ENCODE assay signal across 8 cellular contexts in genomic region chr13:49669735-49670309, GRCh38. TPM values are rescaled to one million over a fixed set of nuclear protein-coding genes. Genes with fewer than 3 reads are reported as not detected.
A peak's percentile ranks its signal among the peaks of the same experiment; 100 is the strongest.
DNase-seq lines count a peak whose midpoint lies in the region; ATAC-seq and TF ChIP-seq lines count a peak whose summit lies in the region.

No MANE protein-coding gene starts in this region.

- H4K20me1 ChIP-seq in MM.1S (ENCODE audit: insufficient read depth, low read length) = no peaks in the 10 kb centered on the region

- CTCF ChIA-PET in AG04450 (lab: Charles Lee) = interaction anchor here (0.5 to 2.8 kb wide), 15 partner anchors 8 to 1399 kb away, joined by 3 to 9 read pairs (median 3); partner anchors contain the start of genes SPRYD7 and TRIM13

- H2BK5ac ChIP-seq in mesendoderm (ENCODE audit: low read length) = no peak overlapping the region

- no peak overlapping the region for H3K4ac ChIP-seq in mesendoderm (ENCODE audit: low read depth, low read length)

- no peak overlapping the region for H2AFZ ChIP-seq in MM.1S (ENCODE audit: low read length)

- H3K4me2 ChIP-seq in MM.1S (ENCODE audit: low read depth, low read length) = no peak overlapping the region
- H3K4me2 ChIP-seq in mesendoderm (ENCODE audit: low read length) = no peak overlapping the region

- H3K9ac ChIP-seq in MM.1S (ENCODE audit: low read length) (no peak overlapping the region), SK-N-MC (ENCODE audit: insufficient read length) (no peak overlapping the region), endodermal cell (ENCODE audit: extremely low read depth, low read length, poor library complexity, severe bottlenecking) (no peak overlapping the region), mesendoderm (ENCODE audit: low read length) (no peak overlapping the region)

- H3K79me2 ChIP-seq in MM.1S (ENCODE audit: low read length) (no peaks in the 10 kb centered on the region), mesendoderm (ENCODE audit: control insufficient read depth, insufficient read depth, low read length) (peaks cover 4% of the 10 kb centered on the region)

- no peaks in the 10 kb centered on the region for H3K27me3 Mint-ChIP-seq in endodermal cell (ENCODE audit: insufficient read depth)

- TF ChIP-seq CTCF in AG04450 (IDR thresholded peaks at IDR 0.05; ENCODE audit: low read depth, low read length) (peak; percentile 97), GM10266 (IDR thresholded peaks at IDR 0.05; ENCODE audit: control insufficient read depth, insufficient read depth, low read depth, missing control alignments) (peak; percentile 66), MM.1S (IDR thresholded peaks at IDR 0.05; ENCODE audit: low read length) (peak; percentile 45), endodermal cell (conservative IDR thresholded peaks at IDR 0.05) (peak; percentile 87)

- POLR2A ChIA-PET in AG04450 (lab: Yijun Ruan, JAX) = no interaction called here

- H3K4me1 Mint-ChIP-seq in endodermal cell = peaks cover 28% of the 10 kb centered on the region

- H3K18ac ChIP-seq in mesendoderm (ENCODE audit: low read length) = no peak overlapping the region

- DNase-seq in AG04450 (ENCODE audit: low read depth, low spot score) (peak; percentile 54), GM10266 (ENCODE audit: extremely low spot score) (peak; percentile 41), MM.1S (peak; percentile 23), SK-N-MC (ENCODE audit: low read depth, low spot score) (no peak), endodermal cell (peak; percentile 83), mesendoderm (peak; percentile 85)
- DNase-seq in activated T-cell treated with anti-CD3 and anti-CD28 coated beads, Interleukin-2, amount 50 U/mL, for 1 hour = no peak

- no peak overlapping the region for H3K23ac ChIP-seq in mesendoderm (ENCODE audit: low read length)

- no peak overlapping the region for H4K8ac ChIP-seq in mesendoderm (ENCODE audit: low read depth, low read length)

- H3K56ac ChIP-seq in mesendoderm (ENCODE audit: low read length) = no peak overlapping the region

- no peaks in the 10 kb centered on the region for H3F3A ChIP-seq in MM.1S (ENCODE audit: insufficient read depth, low read length)

- no peak overlapping the region for H2BK15ac ChIP-seq in mesendoderm (replicated peaks; ENCODE audit: low read depth)

- H3K27ac ChIP-seq in AG04450 (ENCODE audit: low read depth, low read length) (no peak overlapping the region), MM.1S (ENCODE audit: low read length) (no peak overlapping the region), SK-N-MC (peak overlapping the region; percentile 51; the same call in 1 of the 2 replicates), endodermal cell (ENCODE audit: low read depth, low read length) (no peak overlapping the region), mesendoderm (ENCODE audit: low read depth, low read length) (no peak overlapping the region)

- no peaks in the 10 kb centered on the region for H3K27me3 ChIP-seq in AG04450 (ENCODE audit: control insufficient read depth, insufficient read depth, low read length)
- no peaks in the 10 kb centered on the region for H3K27me3 ChIP-seq in MM.1S (replicated peaks; ENCODE audit: insufficient read depth, low read length)
- no peaks in the 10 kb centered on the region for H3K27me3 ChIP-seq in endodermal cell (ENCODE audit: control insufficient read depth, insufficient read depth, low read length, poor library complexity, severe bottlenecking)
- H3K27me3 ChIP-seq in mesendoderm (ENCODE audit: insufficient read depth, low read length, poor library complexity) = no peaks in the 10 kb centered on the region

- peak overlapping the region; percentile 72 for H3K27ac Mint-ChIP-seq in endodermal cell

- H3K36me3 Mint-ChIP-seq in endodermal cell (ENCODE audit: low read depth) = peaks cover 35% of the 10 kb centered on the region

- H3K9me3 ChIP-seq in AG04450 (ENCODE audit: control insufficient read depth, insufficient read depth, low read length) (no peaks in the 10 kb centered on the region), MM.1S (replicated peaks; ENCODE audit: insufficient read depth, low read length) (no peaks in the 10 kb centered on the region), SK-N-MC (ENCODE audit: low read depth, low read length) (no peaks in the 10 kb centered on the region), endodermal cell (ENCODE audit: control insufficient read depth, low read length) (no peaks in the 10 kb centered on the region)

- peaks cover 2% of the 10 kb centered on the region for H3K79me1 ChIP-seq in mesendoderm (ENCODE audit: low read length)

- H4K5ac ChIP-seq in mesendoderm (ENCODE audit: low read length) = no peak overlapping the region

- ATAC-seq in GM19467 (IDR thresholded peaks at IDR 0.05; ENCODE audit: unreplicated experiment) = no peak

- H3K4me3 ChIP-seq in AG04450 (ENCODE audit: low read depth, low read length) = no peak overlapping the region
- H3K4me3 ChIP-seq in MM.1S (ENCODE audit: low read length) = no peak overlapping the region
- H3K4me3 ChIP-seq in SK-N-MC = no peak overlapping the region
- H3K4me3 ChIP-seq in endodermal cell (ENCODE audit: low read length) = no peak overlapping the region
- no peak overlapping the region for H3K4me3 ChIP-seq in mesendoderm (ENCODE audit: low read length)

- no peaks in the 10 kb centered on the region for H3K4me1 ChIP-seq in MM.1S (ENCODE audit: low read length)
- H3K4me1 ChIP-seq in endodermal cell (ENCODE audit: control insufficient read depth, insufficient read depth, low read length) = peaks cover 4% of the 10 kb centered on the region
- no peaks in the 10 kb centered on the region for H3K4me1 ChIP-seq in mesendoderm (ENCODE audit: control insufficient read depth, low read depth, low read length)

- no peaks in the 10 kb centered on the region for H3K36me3 ChIP-seq in MM.1S (replicated peaks; ENCODE audit: insufficient read depth, low read length)
- peaks cover 30% of the 10 kb centered on the region; the same call in 1 of the 2 replicates for H3K36me3 ChIP-seq in SK-N-MC (ENCODE audit: insufficient read depth, low read length)
- H3K36me3 ChIP-seq in endodermal cell (ENCODE audit: control insufficient read depth, insufficient read depth, low read length) = peaks cover 28% of the 10 kb centered on the region
- H3K36me3 ChIP-seq in mesendoderm (ENCODE audit: control insufficient read depth, insufficient read depth, low read length) = no peaks in the 10 kb centered on the region

- no peaks in the 10 kb centered on the region for H3K9me2 ChIP-seq in MM.1S (replicated peaks; ENCODE audit: insufficient read depth, low read length)

- no peak overlapping the region for H3K4me3 Mint-ChIP-seq in endodermal cell

- no peak overlapping the region for H2AK5ac ChIP-seq in mesendoderm (ENCODE audit: low read length)

- no peak overlapping the region for H2BK120ac ChIP-seq in mesendoderm (ENCODE audit: low read depth, low read length)

- H3K9me3 Mint-ChIP-seq in endodermal cell = peaks cover 6% of the 10 kb centered on the region

- 54 to 75% methylated on average over 4 to 5 of the region's 5 CpGs for whole genome bisulfite sequencing in endodermal cell (ENCODE audit: insufficient coverage in 1 of 2, insufficient read length in 1 of 2), 2 experiments
- no CpG with 5 or more reads among the region's 5 CpGs for WGBS in mesendoderm (ENCODE audit: extremely low coverage, insufficient coverage, low lambda C conversion rate)

RNA-seq across cellular contexts. Expression of gene EBPL, which starts 21.5 kb away (rescaled TPM):
- polyA plus RNA-seq in AG04450 (2011; rRNA removed) = 113 and 131 TPM in 2 replicates
- 29.4 and 36.1 TPM in 2 replicates for polyA minus RNA-seq in AG04450 (2011; rRNA and poly(A)+ RNA removed)
- 10 to 100 TPM; 60.2 to 85.2 TPM for total RNA-seq in endodermal cell
- 96.3 TPM for polyA plus RNA-seq in endodermal cell (2013, experiment 1 of 2)
- 89.8 TPM for polyA plus RNA-seq in endodermal cell (2013, experiment 2 of 2)
- polyA plus RNA-seq in mesendoderm (2013, experiment 1 of 2) = 152 TPM
- 153 TPM for polyA plus RNA-seq in mesendoderm (2013, experiment 2 of 2)

RNA-seq across cellular contexts. Expression of gene ARL11, which starts 41.5 kb away (rescaled TPM):
- polyA plus RNA-seq in AG04450 (2011; rRNA removed) = not detected in 2 replicates
- polyA minus RNA-seq in AG04450 (2011; rRNA and poly(A)+ RNA removed) = not detected in 2 replicates
- total RNA-seq in endodermal cell = under 1 TPM; 0.24 to 0.49 TPM
- polyA plus RNA-seq in endodermal cell (2013, experiment 1 of 2) = 0.14 TPM
- polyA plus RNA-seq in endodermal cell (2013, experiment 2 of 2) = 0.08 TPM
- polyA plus RNA-seq in mesendoderm (2013, experiment 1 of 2) = 0.25 TPM
- 0.28 TPM for polyA plus RNA-seq in mesendoderm (2013, experiment 2 of 2)

Comparison
In these comparisons a context has a peak if more than half of its experiments do, and no peak if none do; other contexts are left out.
1. DNase-seq: peak in AG04450 (single experiment), GM10266 (single experiment), MM.1S (single experiment), endodermal cell (single experiment) and mesendoderm (single experiment); none in SK-N-MC (single experiment) and activated T-cell treated with anti-CD3 and anti-CD28 coated beads, Interleukin-2, amount 50 U/mL, for 1 hour (single experiment).
2. CTCF ChIP-seq: peak in every context shown above with its lines; median percentile 97 in AG04450; 87 in endodermal cell; 66 in GM10266; 45 in MM.1S.